2 cellular contexts compared by ENCODE assay signal in genomic region chr3:156095652-156096051, GRCh38. TPM values are rescaled to one million over a fixed set of nuclear protein-coding genes. Genes with fewer than 3 reads are reported as not detected.
"Had no signal": no experiment of that assay in that cellular context is flagged by ENCODE, and none has a peak within 500 bp of the region (broad histone marks: within the 10 kb centered on the region; RNA-seq: fewer than 3 reads in every experiment).

No MANE protein-coding gene starts in this region.

RNA-seq across cellular contexts. Expression of gene KCNAB1, which starts 24.7 kb away (rescaled TPM):
- total RNA-seq: HepG2, HT-29 had no signal
- polyA plus RNA-seq: HepG2 had no signal
